8 cellular contexts compared by ENCODE assay signal in the genomic region with DNA sequence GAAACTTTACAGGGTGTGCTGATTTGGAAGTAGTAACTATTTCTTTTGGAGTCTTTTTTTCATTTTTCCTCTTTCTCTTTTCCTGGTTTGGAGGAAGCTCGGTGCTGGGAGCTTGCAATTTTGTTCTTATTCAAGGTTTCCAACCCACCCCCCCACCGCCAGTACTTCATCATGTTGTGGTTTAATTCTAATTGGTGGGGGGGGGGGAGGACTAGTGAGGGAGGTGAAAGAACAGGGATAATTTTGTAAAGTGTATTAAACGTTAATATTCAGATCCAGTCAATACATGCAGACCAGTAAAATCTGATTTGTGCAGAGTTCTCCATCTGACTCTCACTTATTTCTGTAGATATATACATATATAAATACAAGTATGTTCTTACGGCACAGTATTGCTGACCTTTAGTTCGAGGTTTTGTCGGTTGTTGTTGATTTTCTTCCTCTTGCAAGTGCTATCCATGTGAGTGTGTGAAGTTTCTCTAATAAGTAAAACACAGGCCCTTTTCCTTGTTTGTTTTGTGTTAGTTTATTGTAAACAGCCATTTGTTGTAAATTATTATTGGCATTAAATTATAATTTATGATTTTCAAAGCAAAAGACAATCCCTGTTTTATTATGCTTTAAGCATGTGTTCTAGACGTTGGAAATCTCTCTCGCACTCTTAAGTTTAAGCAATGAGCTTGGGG. TPM values are rescaled to one million over a fixed set of nuclear protein-coding genes. Genes with fewer than 3 reads are reported as not detected.
A peak's percentile ranks its signal among the peaks of the same experiment; 100 is the strongest.
DNase-seq lines count a peak whose midpoint lies in the region; ATAC-seq, FAIRE-seq and TF ChIP-seq lines count a peak whose summit lies in the region.

No MANE protein-coding gene starts in this region.

- DNase-seq in HFF-Myc (ENCODE audit: extremely low read depth, low read depth) (no peak), ascending aorta (ENCODE audit: low spot score in 2 of 2) (no peak), small intestine (no peak), cerebellar cortex (ENCODE audit: low spot score) (no peak), DMS153 (lab: John Stamatoyannopoulos, UW) (no peak)
- no peak for DNase-seq in stimulated activated naive CD8-positive, alpha-beta T cell treated with anti-CD3 and anti-CD28 coated beads, Interleukin-15, amount 100 ng/mL, for 72 hours

- peaks cover 5% of the 10 kb centered on the region for H3K4me1 Mint-ChIP-seq in stimulated activated naive CD8-positive, alpha-beta T cell treated with anti-CD3 and anti-CD28 coated beads, Interleukin-15, amount 100 ng/mL, for 72 hours

- H3K27ac ChIP-seq in ascending aorta (peak overlapping the region; percentile 91), small intestine (ENCODE audit: low read depth in 1 of 2, low read length in 1 of 2) (peak overlapping the region in 1 of 2 donors; percentile 86)

- FAIRE-seq in small intestine (lab: Jason Lieb, UNC), result no peak

- H3K4me1 ChIP-seq in ascending aorta (peaks cover under 1 to 1% of the 10 kb centered on the region in 2 donors), small intestine (ENCODE audit: control insufficient read depth in 2 of 2, insufficient read depth in 1 of 2, low read depth in 1 of 2, low read length in 1 of 2) (peaks cover 4 to 6% of the 10 kb centered on the region in 2 donors)

- H3K4me3 ChIP-seq in HFF-Myc (replicated peaks; ENCODE audit: low read depth, low read length), result peak overlapping the region; percentile 95
- H3K4me3 ChIP-seq in ascending aorta, result peak overlapping the region; percentile 95
- H3K4me3 ChIP-seq in iPS-18c (ENCODE audit: insufficient read depth, low read depth, low read length), result peak overlapping the region; percentile 34; the same call in 1 of the 2 replicates
- peak overlapping the region; percentile 19 to 81 for H3K4me3 ChIP-seq in small intestine (ENCODE audit: low read depth in 1 of 2, low read length in 2 of 2)

- H3K9me3 Mint-ChIP-seq in stimulated activated naive CD8-positive, alpha-beta T cell treated with anti-CD3 and anti-CD28 coated beads, Interleukin-15, amount 100 ng/mL, for 72 hours, result peaks cover 0 to 7% of the 10 kb centered on the region in 2 donors

- H3K27me3 ChIP-seq in ascending aorta, result no peaks in the 10 kb centered on the region
- peaks cover 0 to 2% of the 10 kb centered on the region in 2 donors for H3K27me3 ChIP-seq in small intestine (ENCODE audit: control insufficient read depth in 2 of 2, insufficient read depth in 2 of 2, low read length in 2 of 2)

- TF ChIP-seq CTCF in HFF-Myc (IDR thresholded peaks at IDR 0.05; ENCODE audit: low read depth, low read length, missing control alignments) (no peak), ascending aorta (IDR thresholded peaks at IDR 0.05) (no peak)

- no peak for ATAC-seq in stimulated activated naive CD8-positive, alpha-beta T cell treated with anti-CD3 and anti-CD28 coated beads, Interleukin-15, amount 100 ng/mL, for 72 hours
- ATAC-seq in GM21515 (IDR thresholded peaks at IDR 0.05; ENCODE audit: unreplicated experiment), result no peak

- intact Hi-C loops in ascending aorta (cut with DNase I), result loop anchor here (1.0 to 10.0 kb wide), 4 partner anchors 10 to 1315 kb away; partner anchors contain the start of gene NR2F2

- H3K9me3 ChIP-seq in ascending aorta (no peaks in the 10 kb centered on the region), iPS-18c (ENCODE audit: control insufficient read depth, insufficient read depth, low read length) (peaks cover 2% of the 10 kb centered on the region), small intestine (ENCODE audit: control insufficient read depth, low read depth) (no peaks in the 10 kb centered on the region)

- H3K36me3 ChIP-seq in ascending aorta (peaks cover 0 to 31% of the 10 kb centered on the region in 2 donors), small intestine (ENCODE audit: control insufficient read depth in 2 of 2, insufficient read depth in 2 of 2, low read length in 2 of 2) (no peaks in the 10 kb centered on the region)

- no peak overlapping the region for H3K4me3 Mint-ChIP-seq in stimulated activated naive CD8-positive, alpha-beta T cell treated with anti-CD3 and anti-CD28 coated beads, Interleukin-15, amount 100 ng/mL, for 72 hours

- H3K27ac Mint-ChIP-seq in stimulated activated naive CD8-positive, alpha-beta T cell treated with anti-CD3 and anti-CD28 coated beads, Interleukin-15, amount 100 ng/mL, for 72 hours, result no peak overlapping the region

- H3K27me3 Mint-ChIP-seq in stimulated activated naive CD8-positive, alpha-beta T cell treated with anti-CD3 and anti-CD28 coated beads, Interleukin-15, amount 100 ng/mL, for 72 hours, result peaks cover 99% of the 10 kb centered on the region

- WGBS in small intestine, 3 donors, result 1 to 7% (median 5%) methylated on average over 8 of the region's 8 CpGs

RNA-seq across cellular contexts. Expression of gene NR2F2, which starts 9.3 kb away (rescaled TPM):
- 126 TPM for total RNA-seq in ascending aorta
- 10 to 100 TPM in 1 of 3 donors, 1 to 10 TPM in 2; 3.6 to 26.3 (median 4.9) TPM for polyA plus RNA-seq in small intestine

Comparison
In these comparisons a context has a peak if more than half of its experiments do, and no peak if none do; other contexts are left out.
1. H3K4me3 ChIP-seq: peak in every context shown above with its lines; median percentile 95 in HFF-Myc; 95 in ascending aorta; 50 in small intestine; 34 in iPS-18c.